In genomic region chr6:35427851-35428321, GRCh38 we compare ENCODE assay signal across 14 cellular contexts. TPM values are rescaled to one million over a fixed set of nuclear protein-coding genes. Genes with fewer than 3 reads are reported as not detected.
DNase-seq lines count a peak whose midpoint lies in the region; ATAC-seq and TF ChIP-seq lines count a peak whose summit lies in the region.
"Had no signal": no experiment of that assay in that cellular context is flagged by ENCODE, and none has a peak within 500 bp of the region (broad histone marks: within the 10 kb centered on the region; RNA-seq: fewer than 3 reads in every experiment).

No MANE protein-coding gene starts in this region.

- H3K27me3 Mint-ChIP-seq in activated T-helper 2 cell treated with anti-CD3 and anti-CD28 coated beads, Interferon-gamma antibody, Interleukin-2, Interleukin-4, amounts not matched to agents 10 μg/mL and 5 μg/mL and 100 μg/mL, durations not matched to agents 14 hours and 24 hours and 36 hours (ENCODE audit: low read depth): no peaks in the 10 kb centered on the region

- dilution Hi-C loops in IMR-90 (cut with HindIII; ENCODE audit: low sequenced_read_pairs, unreplicated experiment): no loop called here

- in situ Hi-C loops in IMR-90 (cut with MboI; ENCODE audit: low sequenced_read_pairs) (no loop called here), gastrocnemius medialis (cut with MboI; ENCODE audit: low sequenced_read_pairs in 4 of 4) (no loop called here)

- H3K36me3 Mint-ChIP-seq in activated T-helper 2 cell treated with anti-CD3 and anti-CD28 coated beads, Interferon-gamma antibody, Interleukin-2, Interleukin-4, amounts not matched to agents 10 μg/mL and 5 μg/mL and 100 μg/mL, durations not matched to agents 14 hours and 24 hours and 36 hours (ENCODE audit: low read depth): peaks cover 40% of the 10 kb centered on the region

- H4K91ac ChIP-seq in IMR-90 (ENCODE audit: insufficient read depth, low read depth, low read length): peak overlapping the region; percentile 100

- peak overlapping the region; percentile 94 for H4K5ac ChIP-seq in IMR-90 (ENCODE audit: low read depth, low read length)

- H2AK5ac ChIP-seq in IMR-90 (ENCODE audit: low read depth, low read length): peak overlapping the region; percentile 100

- H3K79me1 ChIP-seq in IMR-90 (ENCODE audit: low read depth in 1 of 2, low read length in 2 of 2): peaks cover 26 to 43% of the 10 kb centered on the region in 2 experiments

- H2BK15ac ChIP-seq in IMR-90 (ENCODE audit: low read depth, low read length): peak overlapping the region; percentile 96; the same call in 2 of the 3 replicates

- H2AK9ac ChIP-seq in IMR-90 (replicated peaks; ENCODE audit: low read depth, low read length, poor library complexity): peak overlapping the region; percentile 97

- H3K56ac ChIP-seq in IMR-90 (ENCODE audit: extremely low read depth, insufficient read depth, low read length): peak overlapping the region; percentile 95

- no peak overlapping the region for H3K4me3 Mint-ChIP-seq in activated T-helper 2 cell treated with anti-CD3 and anti-CD28 coated beads, Interferon-gamma antibody, Interleukin-2, Interleukin-4, amounts not matched to agents 10 μg/mL and 5 μg/mL and 100 μg/mL, durations not matched to agents 14 hours and 24 hours and 36 hours (ENCODE audit: low read depth)

- peak overlapping the region; percentile 73 for H2AFZ ChIP-seq in IMR-90 (replicated peaks; ENCODE audit: low read length, poor library complexity)

- H3K9me3 ChIP-seq in IMR-90 (ENCODE audit: control insufficient read depth, insufficient read depth, low read length) (peaks cover 6% of the 10 kb centered on the region), gastrocnemius medialis (no peaks in the 10 kb centered on the region)
- H3K9me3 ChIP-seq: testis had no signal

- H3K23ac ChIP-seq in IMR-90 (ENCODE audit: low read depth, low read length): peak overlapping the region; percentile 94

- no peaks in the 10 kb centered on the region for H3K27me3 ChIP-seq in IMR-90 (ENCODE audit: control insufficient read depth, insufficient read depth, low read length)
- H3K27me3 ChIP-seq in gastrocnemius medialis: no peaks in the 10 kb centered on the region
- H3K27me3 ChIP-seq: SJCRH30, testis had no signal

- TF ChIP-seq RAD21 in IMR-90 (IDR thresholded peaks at IDR 0.05; ENCODE audit: low read length): no peak

- H2BK20ac ChIP-seq in IMR-90 (ENCODE audit: low read depth, low read length): peak overlapping the region; percentile 99

- H3K4ac ChIP-seq in IMR-90 (ENCODE audit: low read depth, low read length): peak overlapping the region; percentile 100

- no peak for TF ChIP-seq CTCF in IMR-90 (conservative IDR thresholded peaks at IDR 0.05; ENCODE audit: low read depth, low read length)
- TF ChIP-seq CTCF in choroid plexus epithelial cell (conservative IDR thresholded peaks at IDR 0.05; ENCODE audit: low read depth, low read length): no peak
- TF ChIP-seq CTCF in gastrocnemius medialis (IDR thresholded peaks at IDR 0.05 in 4 of 5, conservative IDR thresholded peaks at IDR 0.05 in 1 of 5): no peak

- WGBS in IMR-90 (ENCODE audit: extremely low coverage in 2 of 2, insufficient read length in 1 of 2), 2 experiments: no CpG with 5 or more reads among the region's 9 CpGs

- peak overlapping the region; percentile 100 for H2BK120ac ChIP-seq in IMR-90 (ENCODE audit: low read depth, low read length)

- H2BK5ac ChIP-seq in IMR-90 (ENCODE audit: low read depth, low read length, poor library complexity, severe bottlenecking): peak overlapping the region; percentile 100

- POLR2A ChIA-PET in IMR-90 (lab: Charles Lee; ENCODE audit: unreplicated experiment): interaction anchor here (0.6 to 1.4 kb wide), 4 partner anchors 8 to 111 kb away, joined by 4 to 10 read pairs (median 7); no protein-coding TSS in a partner anchor

- H3K27ac ChIP-seq in IMR-90 (ENCODE audit: insufficient read depth, low read length): peak overlapping the region; percentile 98
- H3K27ac ChIP-seq in gastrocnemius medialis: no peak overlapping the region
- H3K27ac ChIP-seq: SJCRH30, testis had no signal

- peak; percentile 84 for ATAC-seq in IMR-90 (ENCODE audit: low read depth)
- ATAC-seq in GM21367 (IDR thresholded peaks at IDR 0.05; ENCODE audit: unreplicated experiment): no peak
- no peak for ATAC-seq in gastrocnemius medialis

- peak overlapping the region; percentile 92 to 96 for H4K8ac ChIP-seq in IMR-90 (ENCODE audit: low read depth in 2 of 2, low read length in 2 of 2)

- CTCF ChIA-PET in IMR-90 (lab: Yijun Ruan, JAX): interaction anchor here (0.9 to 2.9 kb wide), 3 partner anchors 8 to 36 kb away, joined by 3 to 8 read pairs (median 4); no protein-coding TSS in a partner anchor

- TF ChIP-seq POLR2A in IMR-90 (IDR thresholded peaks at IDR 0.05; ENCODE audit: low read depth, low read length): no peak
- no peak for TF ChIP-seq POLR2A in gastrocnemius medialis (IDR thresholded peaks at IDR 0.05)

- H3K4me3 ChIP-seq in IMR-90 (ENCODE audit: insufficient read depth, low read depth, low read length): no peak overlapping the region
- no peak overlapping the region for H3K4me3 ChIP-seq in choroid plexus epithelial cell (ENCODE audit: low read depth, low read length)
- no peak overlapping the region for H3K4me3 ChIP-seq in gastrocnemius medialis
- H3K4me3 ChIP-seq: SJCRH30, testis had no signal

- peak overlapping the region; percentile 92 for H3K18ac ChIP-seq in IMR-90 (ENCODE audit: low read depth, low read length)

- H3K9ac ChIP-seq in IMR-90 (ENCODE audit: low read depth, low read length): peak overlapping the region; percentile 63

- H3K4me1 Mint-ChIP-seq in activated T-helper 2 cell treated with anti-CD3 and anti-CD28 coated beads, Interferon-gamma antibody, Interleukin-2, Interleukin-4, amounts not matched to agents 10 μg/mL and 5 μg/mL and 100 μg/mL, durations not matched to agents 14 hours and 24 hours and 36 hours (ENCODE audit: low read depth): peaks cover 3% of the 10 kb centered on the region

- DNase-seq in AG08396 (ENCODE audit: low spot score): peak; percentile 78
- peak; percentile 92 for DNase-seq in IMR-90
- peak; percentile 69 for DNase-seq in choroid plexus epithelial cell (ENCODE audit: low read depth)
- peak; percentile 87 for DNase-seq in iris pigment epithelial cell (ENCODE audit: low read depth)
- DNase-seq in activated T-helper 2 cell treated with anti-CD3 and anti-CD28 coated beads, Interferon-gamma antibody, Interleukin-2, Interleukin-4, amounts not matched to agents 10 μg/mL and 5 μg/mL and 100 μg/mL, durations not matched to agents 14 hours and 24 hours and 36 hours (ENCODE audit: low spot score): no peak
- no peak for DNase-seq in gastrocnemius medialis
- DNase-seq in DMS53 treated with DMSO at 0.1 percent for 48 hours (lab: John Stamatoyannopoulos, UW; ENCODE audit: unreplicated experiment): no peak
- DNase-seq: activated naive CD4-positive, alpha-beta T cell treated with anti-CD3 and anti-CD28 coated beads, Interleukin-2, amount 50 U/mL, for 16 hours; AML-193; cerebellar nuclear complex; NCI-H1092 treated with DMSO at 0.1 percent for 48 hours; SJCRH30; testis had no signal

- no peaks in the 10 kb centered on the region for H4K20me1 ChIP-seq in IMR-90 (ENCODE audit: insufficient read depth, low read length)

- H3K14ac ChIP-seq in IMR-90 (replicated peaks; ENCODE audit: low read depth, low read length): peak overlapping the region; percentile 98

- intact Hi-C loops in IMR-90 (cut with micrococcal nuclease) (no loop called here), gastrocnemius medialis (cut with DNase I; ENCODE audit: low total_unique reads) (no loop called here)
- intact Hi-C loops in activated T-helper 2 cell treated with anti-CD3 and anti-CD28 coated beads, Interferon-gamma antibody, Interleukin-2, Interleukin-4, amounts not matched to agents 10 μg/mL and 5 μg/mL and 100 μg/mL, durations not matched to agents 14 hours and 24 hours and 36 hours (cut with micrococcal nuclease): no loop called here

- H3K4me2 ChIP-seq in IMR-90 (ENCODE audit: low read depth, low read length): peak overlapping the region; percentile 73

- no peak overlapping the region for H3K27ac Mint-ChIP-seq in activated T-helper 2 cell treated with anti-CD3 and anti-CD28 coated beads, Interferon-gamma antibody, Interleukin-2, Interleukin-4, amounts not matched to agents 10 μg/mL and 5 μg/mL and 100 μg/mL, durations not matched to agents 14 hours and 24 hours and 36 hours

- H3K36me3 ChIP-seq in IMR-90 (ENCODE audit: control insufficient read depth, insufficient read depth, low read length): peaks cover 25% of the 10 kb centered on the region
- H3K36me3 ChIP-seq in gastrocnemius medialis: peaks cover 0 to 35% of the 10 kb centered on the region in 2 donors

- peaks cover 23% of the 10 kb centered on the region for H3K9me3 Mint-ChIP-seq in activated T-helper 2 cell treated with anti-CD3 and anti-CD28 coated beads, Interferon-gamma antibody, Interleukin-2, Interleukin-4, amounts not matched to agents 10 μg/mL and 5 μg/mL and 100 μg/mL, durations not matched to agents 14 hours and 24 hours and 36 hours

- BruUV-seq in IMR-90 (replicated peaks; lab: Mats Ljungman, UMichigan): no TSS peak

- peaks cover 42% of the 10 kb centered on the region for H3K4me1 ChIP-seq in IMR-90 (ENCODE audit: control insufficient read depth, insufficient read depth, low read length)
- H3K4me1 ChIP-seq in gastrocnemius medialis: no peaks in the 10 kb centered on the region
- H3K4me1 ChIP-seq: testis had no signal

- H3K9me1 ChIP-seq in IMR-90 (ENCODE audit: insufficient read depth, low read length): peaks cover 34% of the 10 kb centered on the region

TF ChIP-seq in IMR-90, 13 proteins besides CTCF, POLR2A, EP300 and RAD21 (continues in another document):
- no peak for TF ChIP-seq RCOR1 (IDR thresholded peaks at IDR 0.05; ENCODE audit: insufficient replicate concordance, low read length)

RNA-seq across cellular contexts. Expression of gene FANCE, which starts 24.3 kb away (rescaled TPM):
- 7.5 and 9.1 TPM in 2 replicates for total RNA-seq in IMR-90 (2012; rRNA removed)
- 6.8 and 7.1 TPM in 2 replicates for polyA plus RNA-seq in IMR-90 (2012; rRNA removed)
- 4.5 and 6.8 TPM in 2 replicates for polyA plus RNA-seq in IMR-90 (2012; cell fraction: cytosol; rRNA removed)
- polyA plus RNA-seq in IMR-90 (2012; cell fraction: nucleus; rRNA removed; ENCODE audit: low replicate concordance): 5.0 and 6.6 TPM in 2 replicates
- 20.6 and 21.1 TPM in 2 replicates for total RNA-seq in activated T-helper 2 cell treated with anti-CD3 and anti-CD28 coated beads, Interferon-gamma antibody, Interleukin-2, Interleukin-4, amounts not matched to agents 10 μg/mL and 5 μg/mL and 100 μg/mL, durations not matched to agents 14 hours and 24 hours and 36 hours
- total RNA-seq in gastrocnemius medialis: 10 to 100 TPM in 1 of 4 donors, 1 to 10 TPM in 3; 2.5 to 10.5 (median 5.9) TPM

RNA-seq across cellular contexts. Expression of gene RPL10A, which starts 40.3 kb away (rescaled TPM):
- total RNA-seq in IMR-90 (2012; rRNA removed): 1,746 and 2,310 TPM in 2 replicates
- polyA plus RNA-seq in IMR-90 (2012; rRNA removed): 3,153 and 3,261 TPM in 2 replicates
- 1,705 and 1,838 TPM in 2 replicates for polyA plus RNA-seq in IMR-90 (2012; cell fraction: cytosol; rRNA removed)
- polyA plus RNA-seq in IMR-90 (2012; cell fraction: nucleus; rRNA removed; ENCODE audit: low replicate concordance): 1,133 and 1,323 TPM in 2 replicates
- total RNA-seq in activated T-helper 2 cell treated with anti-CD3 and anti-CD28 coated beads, Interferon-gamma antibody, Interleukin-2, Interleukin-4, amounts not matched to agents 10 μg/mL and 5 μg/mL and 100 μg/mL, durations not matched to agents 14 hours and 24 hours and 36 hours: 1,727 and 1,773 TPM in 2 replicates
- total RNA-seq in gastrocnemius medialis: 1,000 to 10,000 TPM in 1 of 4 donors, 100 to 1,000 TPM in 3; 772 to 1,014 (median 808) TPM

Comparison
In these comparisons a context has a peak if more than half of its experiments do, and no peak if none do; other contexts are left out.
1. DNase-seq: peak in AG08396 (single experiment), IMR-90 (single experiment), choroid plexus epithelial cell (single experiment) and iris pigment epithelial cell (single experiment); none in activated T-helper 2 cell treated with anti-CD3 and anti-CD28 coated beads, Interferon-gamma antibody, Interleukin-2, Interleukin-4, amounts not matched to agents 10 μg/mL and 5 μg/mL and 100 μg/mL, durations not matched to agents 14 hours and 24 hours and 36 hours (single experiment), gastrocnemius medialis (0 of 2) and DMS53 treated with DMSO at 0.1 percent for 48 hours (single experiment).